Comparison of ENCODE assay signal across 1 cellular context in the genomic region with DNA sequence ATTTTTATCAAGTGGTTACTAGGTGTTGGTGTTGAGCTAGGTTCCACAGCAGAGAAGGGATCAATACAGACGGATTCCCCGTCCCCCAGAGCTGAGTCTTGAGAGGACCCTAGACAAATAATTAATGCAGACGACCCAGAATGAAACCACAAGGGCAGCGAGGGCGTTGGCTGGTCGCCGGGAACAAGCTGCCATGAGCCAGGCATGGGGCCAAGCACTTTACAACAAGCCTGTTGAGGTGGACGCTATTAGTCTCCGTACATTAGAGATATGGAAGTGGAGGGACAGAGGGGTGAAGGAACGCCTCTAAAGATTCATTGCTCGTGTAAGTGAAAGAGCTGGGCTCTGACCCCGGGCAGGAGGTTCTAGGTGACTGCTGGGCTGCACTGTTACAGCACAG.
TF ChIP-seq lines count a peak whose summit lies in the region.

No MANE protein-coding gene starts in this region.

TF ChIP-seq in H1, 55 proteins besides CTCF, POLR2A, EP300 and RAD21:
- TF ChIP-seq SIX5 (IDR thresholded peaks at IDR 0.05; ENCODE audit: low read depth, low read length): no peak
